ENCODE assay signal across 34 cellular contexts in the genomic region with DNA sequence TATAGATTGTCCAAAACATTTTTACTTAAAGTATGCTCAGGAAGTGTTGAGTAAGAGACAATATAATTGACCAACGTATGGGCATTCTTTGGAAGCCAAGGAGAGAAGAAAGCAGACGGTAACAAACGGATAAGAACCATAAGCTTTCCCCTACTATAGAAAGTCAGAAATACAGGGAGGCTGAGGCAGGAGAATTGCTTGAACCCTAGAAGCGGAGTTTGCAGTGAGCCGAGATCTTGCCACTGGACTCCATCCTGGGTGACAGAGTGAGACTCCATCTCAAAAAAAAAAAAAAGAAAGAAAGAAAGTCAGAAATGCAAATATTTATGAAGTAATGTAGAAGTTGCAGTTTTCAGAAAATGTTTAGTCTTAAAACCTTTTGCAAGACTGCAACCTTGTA.
"Had no signal": no experiment of that assay in that cellular context is flagged by ENCODE, and none has a peak within 500 bp of the region (broad histone marks: within the 10 kb centered on the region; RNA-seq: fewer than 3 reads in every experiment).

No MANE protein-coding gene starts in this region.

- H3K4me3 ChIP-seq: MG63 had no signal

- H3K4me2 ChIP-seq: KMS-11 had no signal

- H3K27me3 ChIP-seq: MG63 had no signal

- H3K9me3 ChIP-seq: MG63 had no signal

- DNase-seq: Karpas-422, Kasumi-1, MG63, MM.1S, MV-4-11, NCI-H1048, NCI-H1092, NCI-H1092 treated with DMSO at 0.1 percent for 48 hours, NCI-H1105, NCI-H1105 treated with DMSO at 0.1 percent for 48 hours, NCI-H1417, NCI-H1417 treated with DMSO at 0.1 percent for 48 hours, NCI-H1436, NCI-H1436 treated with DMSO at 0.1 percent for 48 hours, NCI-H146, NCI-H1694 treated with DMSO at 0.1 percent for 48 hours, NCI-H187, NCI-H187 treated with DMSO at 0.1 percent for 48 hours, NCI-H1930, NCI-H2029, NCI-H2029 treated with DMSO at 0.1 percent for 48 hours, NCI-H2081, NCI-H2081 treated with DMSO at 0.1 percent for 48 hours, NCI-H2107, NCI-H2171, NCI-H2171 treated with DMSO at 0.1 percent for 48 hours, NCI-H2227 treated with DMSO at 0.1 percent for 48 hours, NCI-H226, NCI-H345, NCI-H446, NCI-H446 treated with DMSO at 0.1 percent for 48 hours, NCI-H510A, NCI-H510A treated with DMSO at 0.1 percent for 48 hours had no signal

- H3K27ac ChIP-seq: KMS-11 had no signal

- H3K36me3 ChIP-seq: MG63 had no signal

- H3K9ac ChIP-seq: KMS-11 had no signal
